Comparison of ENCODE assay signal across 1 cellular context in the genomic region with DNA sequence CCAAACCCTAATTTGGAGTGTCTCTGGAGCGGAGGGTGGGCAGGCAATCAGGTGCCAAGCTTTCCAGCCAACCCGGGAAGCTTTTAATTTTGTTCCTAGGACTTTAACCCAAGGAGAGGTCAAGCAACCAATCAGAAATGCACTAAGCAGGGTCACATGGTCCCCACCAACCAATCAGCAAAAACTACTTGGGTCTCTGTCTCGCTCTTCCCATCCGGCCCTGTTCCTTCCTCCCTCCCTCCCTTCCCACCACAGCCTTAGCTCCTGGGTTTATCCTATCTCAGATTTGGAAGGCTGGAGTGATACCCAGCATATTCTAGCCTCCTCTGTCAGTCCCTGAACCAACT.
A peak's percentile ranks its signal among the peaks of the same experiment; 100 is the strongest.
TF ChIP-seq lines count a peak whose summit lies in the region.

No MANE protein-coding gene starts in this region.

TF ChIP-seq in H1, 55 proteins besides CTCF, POLR2A, EP300 and RAD21:
- TF ChIP-seq SIX5 (IDR thresholded peaks at IDR 0.05; ENCODE audit: low read depth, low read length) (no peak), BCL11A (IDR thresholded peaks at IDR 0.05; ENCODE audit: low read depth in 2 of 2, low read length in 2 of 2) (no peak), GTF2F1 (IDR thresholded peaks at IDR 0.05; ENCODE audit: borderline replicate concordance, low read depth, low read length) (no peak), TAF7 (optimal IDR thresholded peaks at IDR 0.05; ENCODE audit: borderline replicate concordance, low read depth, low read length) (no peak)
- TF ChIP-seq, protein P1, sequence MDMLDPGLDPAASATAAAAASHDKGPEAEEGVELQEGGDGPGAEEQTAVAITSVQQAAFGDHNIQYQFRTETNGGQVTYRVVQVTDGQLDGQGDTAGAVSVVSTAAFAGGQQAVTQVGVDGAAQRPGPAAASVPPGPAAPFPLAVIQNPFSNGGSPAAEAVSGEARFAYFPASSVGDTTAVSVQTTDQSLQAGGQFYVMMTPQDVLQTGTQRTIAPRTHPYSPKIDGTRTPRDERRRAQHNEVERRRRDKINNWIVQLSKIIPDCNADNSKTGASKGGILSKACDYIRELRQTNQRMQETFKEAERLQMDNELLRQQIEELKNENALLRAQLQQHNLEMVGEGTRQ (IDR thresholded peaks at IDR 0.05; ENCODE audit: low read length): peak; percentile 60
- TF ChIP-seq, protein P2, sequence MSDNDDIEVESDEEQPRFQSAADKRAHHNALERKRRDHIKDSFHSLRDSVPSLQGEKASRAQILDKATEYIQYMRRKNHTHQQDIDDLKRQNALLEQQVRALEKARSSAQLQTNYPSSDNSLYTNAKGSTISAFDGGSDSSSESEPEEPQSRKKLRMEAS (IDR thresholded peaks at IDR 0.05): no peak
